ENCODE assay signal across 1 cellular context in genomic region chr15:67254238-67255175, GRCh38.
TF ChIP-seq lines count a peak whose summit lies in the region.

AAGAB (minus strand) TSS chr15:67254661; CDS start chr15:67254631, 30 bp downstream.
IQCH (plus strand) TSS chr15:67254786; CDS start chr15:67254897, 111 bp downstream.

TF ChIP-seq in HEK293, 187 proteins besides CTCF, POLR2A, EP300 and RAD21 (continued from another document and continues in another):
- TF ChIP-seq PATZ1 (tag by site-specific recombination; IDR thresholded peaks at IDR 0.05) (peak; percentile 56), KLF7 (tag by site-specific recombination; IDR thresholded peaks at IDR 0.05; ENCODE audit: borderline replicate concordance) (peak; percentile 100), PRDM1 (tag by site-specific recombination; IDR thresholded peaks at IDR 0.05) (no peak; the same call in 1 of the 2 replicates), ZBTB6 (tag by site-specific recombination; IDR thresholded peaks at IDR 0.05) (peak; percentile 4; the same call in 1 of the 2 replicates), PRDM2 (tag by site-specific recombination; IDR thresholded peaks at IDR 0.05; ENCODE audit: borderline replicate concordance) (no peak), ZNF155 (tag by site-specific recombination; IDR thresholded peaks at IDR 0.05) (no peak), ZNF302 (tag by site-specific recombination; IDR thresholded peaks at IDR 0.05; ENCODE audit: low read depth) (no peak), ZNF510 (tag by site-specific recombination; IDR thresholded peaks at IDR 0.05; ENCODE audit: insufficient replicate concordance) (no peak), FEZF1 (tag by site-specific recombination; IDR thresholded peaks at IDR 0.05) (peak; percentile 39; the same call in 1 of the 2 replicates), REPIN1 (tag by site-specific recombination; IDR thresholded peaks at IDR 0.05; ENCODE audit: low read depth) (no peak), ZNF785 (tag by site-specific recombination; IDR thresholded peaks at IDR 0.05) (0 out of 2 replicates have a peak, but pooled peaks have one; percentile 53), ZNF837 (tag by site-specific recombination; IDR thresholded peaks at IDR 0.05) (no peak), ZNF169 (tag by site-specific recombination; IDR thresholded peaks at IDR 0.05) (no peak), ATF2 (tag by site-specific recombination; IDR thresholded peaks at IDR 0.05; ENCODE audit: low read depth) (no peak), ZNF426 (tag by site-specific recombination; IDR thresholded peaks at IDR 0.05) (no peak), PRDM10 (tag by site-specific recombination; IDR thresholded peaks at IDR 0.05) (peak; percentile 100), KLF10 (tag by site-specific recombination; IDR thresholded peaks at IDR 0.05) (peak; percentile 86; the same call in 1 of the 2 replicates), ZNF280C (tag by site-specific recombination; IDR thresholded peaks at IDR 0.05) (no peak), PRDM4 (tag by site-specific recombination; IDR thresholded peaks at IDR 0.05) (no peak), ZNF341 (tag by site-specific recombination; IDR thresholded peaks at IDR 0.05; ENCODE audit: low read depth) (peak; percentile 65), ZNF629 (tag by site-specific recombination; IDR thresholded peaks at IDR 0.05) (peak; percentile 81), ZBTB21 (tag by site-specific recombination; IDR thresholded peaks at IDR 0.05) (peak; percentile 53), ZNF488 (tag by site-specific recombination; IDR thresholded peaks at IDR 0.05) (no peak), EGR2 (tag by site-specific recombination; IDR thresholded peaks at IDR 0.05; ENCODE audit: low read depth) (0 out of 2 replicates have a peak, but pooled peaks have one; percentile 32), ZNF704 (tag by site-specific recombination; IDR thresholded peaks at IDR 0.05) (peak; percentile 65; the same call in 1 of the 2 replicates), OVOL3 (tag by site-specific recombination; IDR thresholded peaks at IDR 0.05) (no peak), ZNF354C (tag by site-specific recombination; IDR thresholded peaks at IDR 0.05; ENCODE audit: borderline replicate concordance, low read depth) (no peak), ELK4 (IDR thresholded peaks at IDR 0.05; ENCODE audit: borderline replicate concordance, low read depth, low read length) (no peak; the same call in 1 of the 2 replicates), ZSCAN23 (tag by site-specific recombination; IDR thresholded peaks at IDR 0.05) (peak; percentile 64; the same call in 1 of the 2 replicates)
